In the genomic region with DNA sequence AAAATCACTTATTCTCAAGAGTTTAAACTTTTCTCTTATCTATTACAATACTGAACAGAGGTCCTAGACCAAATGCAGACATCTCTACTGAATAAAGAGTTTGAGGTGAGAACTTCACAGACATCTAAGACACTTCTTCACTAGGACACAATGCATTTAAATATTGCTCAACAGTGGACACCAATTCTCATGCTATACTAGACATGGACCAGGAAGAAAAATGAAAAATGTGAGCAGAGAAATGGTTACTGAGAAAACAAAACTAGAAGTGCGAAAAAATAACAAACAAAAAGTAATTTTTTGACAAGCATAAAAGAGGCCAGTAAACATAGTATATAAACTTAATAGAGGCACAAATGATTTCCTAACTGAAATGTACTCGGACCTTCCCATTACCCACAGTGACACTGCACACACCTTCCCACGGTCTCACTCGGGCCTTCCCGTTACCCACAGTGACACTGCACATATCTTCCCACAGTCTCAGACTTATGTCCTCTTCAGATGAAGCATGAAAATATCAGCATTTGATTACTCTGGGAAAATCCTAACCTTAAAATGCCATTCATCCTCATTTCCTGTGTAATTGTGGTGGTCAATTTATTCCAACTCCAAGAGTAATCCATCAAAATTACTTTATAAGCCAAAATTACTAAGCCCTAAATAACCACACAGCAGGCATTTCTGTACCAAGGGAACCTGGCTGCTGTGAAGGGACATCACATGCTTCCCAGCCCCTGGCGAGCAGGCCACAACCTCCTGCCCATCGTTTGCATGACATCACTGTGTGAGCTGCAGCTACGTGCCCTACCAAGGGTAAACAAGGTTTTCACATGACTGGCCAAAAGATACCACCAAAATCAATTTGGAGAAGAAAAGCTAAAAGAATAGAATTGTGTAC, we compare ENCODE assay signal across 8 cellular contexts. TPM values are rescaled to one million over a fixed set of nuclear protein-coding genes. Genes with fewer than 3 reads are reported as not detected.
DNase-seq lines count a peak whose midpoint lies in the region; ATAC-seq and TF ChIP-seq lines count a peak whose summit lies in the region.

No MANE protein-coding gene starts in this region.

- H2AFZ ChIP-seq in hepatocyte: no peak overlapping the region

- 74% methylated on average over 8 of the region's 8 CpGs for WGBS in hepatocyte (ENCODE audit: low lambda C conversion rate, missing lambda C conversion rate)

- H3K27ac Mint-ChIP-seq in CD4-positive, CD25-positive, alpha-beta regulatory T cell: peak overlapping the region in 2 of 3 donors; percentile 9 to 38
- peak overlapping the region; percentile 70 for H3K27ac Mint-ChIP-seq in activated naive CD8-positive, alpha-beta T cell treated with anti-CD3 and anti-CD28 coated beads for 36 hours
- peak overlapping the region in 1 of 2 donors; percentile 57 for H3K27ac Mint-ChIP-seq in stimulated activated naive CD8-positive, alpha-beta T cell treated with anti-CD3 and anti-CD28 coated beads, Interleukin-15, amount 100 ng/mL, for 72 hours

- no peaks in the 10 kb centered on the region for H3K9me3 ChIP-seq in CD4-positive, CD25-positive, alpha-beta regulatory T cell (ENCODE audit: control insufficient read depth in 2 of 2, low read length in 2 of 2)
- H3K9me3 ChIP-seq in hepatocyte (ENCODE audit: low read depth): no peaks in the 10 kb centered on the region

- peaks cover 60% of the 10 kb centered on the region for H4K20me1 ChIP-seq in hepatocyte (ENCODE audit: insufficient read depth, poor library complexity, severe bottlenecking)

- H3K27me3 ChIP-seq in CD4-positive, CD25-positive, alpha-beta regulatory T cell (ENCODE audit: control insufficient read depth, insufficient read depth, low read length): no peaks in the 10 kb centered on the region
- no peaks in the 10 kb centered on the region for H3K27me3 ChIP-seq in hepatocyte

- H3K36me3 ChIP-seq in CD4-positive, CD25-positive, alpha-beta regulatory T cell (ENCODE audit: control insufficient read depth, insufficient read depth, low read length): peaks cover 18% of the 10 kb centered on the region
- H3K36me3 ChIP-seq in hepatocyte (replicated peaks; ENCODE audit: insufficient read depth, low read depth): no peaks in the 10 kb centered on the region

- DNase-seq in CD4-positive, CD25-positive, alpha-beta regulatory T cell: no peak
- no peak for DNase-seq in activated naive CD8-positive, alpha-beta T cell treated with anti-CD3 and anti-CD28 coated beads for 36 hours
- DNase-seq in hepatocyte (ENCODE audit: low spot score) (peak; percentile 40), NCI-H1105 treated with DMSO at 0.1 percent for 48 hours (lab: John Stamatoyannopoulos, UW) (no peak), NCI-H82 treated with DMSO at 0.1 percent for 48 hours (lab: John Stamatoyannopoulos, UW; ENCODE audit: unreplicated experiment) (no peak)
- DNase-seq in stimulated activated naive CD8-positive, alpha-beta T cell treated with anti-CD3 and anti-CD28 coated beads, Interleukin-15, amount 100 ng/mL, for 72 hours: no peak

- H3K4me3 Mint-ChIP-seq in CD4-positive, CD25-positive, alpha-beta regulatory T cell: peak overlapping the region in 1 of 4 donors; percentile 42
- no peak overlapping the region for H3K4me3 Mint-ChIP-seq in activated naive CD8-positive, alpha-beta T cell treated with anti-CD3 and anti-CD28 coated beads for 36 hours
- H3K4me3 Mint-ChIP-seq in stimulated activated naive CD8-positive, alpha-beta T cell treated with anti-CD3 and anti-CD28 coated beads, Interleukin-15, amount 100 ng/mL, for 72 hours: peak overlapping the region in 1 of 2 donors; percentile 48

- no peaks in the 10 kb centered on the region for H3K27me3 Mint-ChIP-seq in CD4-positive, CD25-positive, alpha-beta regulatory T cell
- H3K27me3 Mint-ChIP-seq in activated naive CD8-positive, alpha-beta T cell treated with anti-CD3 and anti-CD28 coated beads for 36 hours: no peaks in the 10 kb centered on the region
- H3K27me3 Mint-ChIP-seq in stimulated activated naive CD8-positive, alpha-beta T cell treated with anti-CD3 and anti-CD28 coated beads, Interleukin-15, amount 100 ng/mL, for 72 hours: no peaks in the 10 kb centered on the region

- TF ChIP-seq CTCF in hepatocyte (IDR thresholded peaks at IDR 0.05; ENCODE audit: poor library complexity): no peak

- peak overlapping the region; percentile 35 for H3K4me2 ChIP-seq in hepatocyte

- no peak overlapping the region for H3K4me3 ChIP-seq in CD4-positive, CD25-positive, alpha-beta regulatory T cell (ENCODE audit: low read depth, low read length)
- no peak overlapping the region for H3K4me3 ChIP-seq in hepatocyte

- no peaks in the 10 kb centered on the region for H3K9me3 Mint-ChIP-seq in CD4-positive, CD25-positive, alpha-beta regulatory T cell
- H3K9me3 Mint-ChIP-seq in activated naive CD8-positive, alpha-beta T cell treated with anti-CD3 and anti-CD28 coated beads for 36 hours: no peaks in the 10 kb centered on the region
- no peaks in the 10 kb centered on the region for H3K9me3 Mint-ChIP-seq in stimulated activated naive CD8-positive, alpha-beta T cell treated with anti-CD3 and anti-CD28 coated beads, Interleukin-15, amount 100 ng/mL, for 72 hours

- H3K79me2 ChIP-seq in hepatocyte: peaks cover 98% of the 10 kb centered on the region

- H3K36me3 Mint-ChIP-seq in CD4-positive, CD25-positive, alpha-beta regulatory T cell: peaks cover 33% of the 10 kb centered on the region
- peaks cover 65% of the 10 kb centered on the region for H3K36me3 Mint-ChIP-seq in activated naive CD8-positive, alpha-beta T cell treated with anti-CD3 and anti-CD28 coated beads for 36 hours

- H3K9me2 ChIP-seq in hepatocyte (replicated peaks; ENCODE audit: insufficient read depth): no peaks in the 10 kb centered on the region

- no peak for ATAC-seq in CD4-positive, CD25-positive, alpha-beta regulatory T cell (ENCODE audit: low read depth in 2 of 2)
- ATAC-seq in GM19328 (IDR thresholded peaks at IDR 0.05; ENCODE audit: unreplicated experiment): peak; percentile 25
- ATAC-seq in HG03354 (IDR thresholded peaks at IDR 0.05; ENCODE audit: poor library complexity, severe bottlenecking, unreplicated experiment): peak; percentile 42
- ATAC-seq in stimulated activated naive CD8-positive, alpha-beta T cell treated with anti-CD3 and anti-CD28 coated beads, Interleukin-15, amount 100 ng/mL, for 72 hours: peak; percentile 51

- peaks cover 12 to 72% (median 50%) of the 10 kb centered on the region in 4 donors for H3K4me1 Mint-ChIP-seq in CD4-positive, CD25-positive, alpha-beta regulatory T cell
- peaks cover 50% of the 10 kb centered on the region for H3K4me1 Mint-ChIP-seq in activated naive CD8-positive, alpha-beta T cell treated with anti-CD3 and anti-CD28 coated beads for 36 hours
- H3K4me1 Mint-ChIP-seq in stimulated activated naive CD8-positive, alpha-beta T cell treated with anti-CD3 and anti-CD28 coated beads, Interleukin-15, amount 100 ng/mL, for 72 hours: peaks cover 93% of the 10 kb centered on the region

- H3K4me1 ChIP-seq in CD4-positive, CD25-positive, alpha-beta regulatory T cell (ENCODE audit: control insufficient read depth, insufficient read depth, low read length, poor library complexity, severe bottlenecking): peaks cover 15% of the 10 kb centered on the region
- H3K4me1 ChIP-seq in hepatocyte (ENCODE audit: insufficient read depth): peaks cover 23% of the 10 kb centered on the region

- H3K27ac ChIP-seq in CD4-positive, CD25-positive, alpha-beta regulatory T cell (ENCODE audit: insufficient read depth, low read length, poor library complexity, severe bottlenecking): no peak overlapping the region
- peak overlapping the region; percentile 80 for H3K27ac ChIP-seq in hepatocyte

RNA-seq across cellular contexts. Expression of a gene that starts 6.4 kb away (rescaled TPM):
- total RNA-seq in CD4-positive, CD25-positive, alpha-beta regulatory T cell: 12.4 TPM
- 1 to 10 TPM; 1.7 to 6.0 (median 2.5) TPM for polyA plus RNA-seq in CD4-positive, CD25-positive, alpha-beta regulatory T cell
- 10 to 100 TPM; 18.6 to 22.0 TPM for total RNA-seq in activated naive CD8-positive, alpha-beta T cell treated with anti-CD3 and anti-CD28 coated beads for 36 hours
- total RNA-seq in hepatocyte: 34.6 and 48.5 TPM in 2 replicates
- 29.9 and 33.6 TPM in 2 replicates for polyA plus RNA-seq in hepatocyte

RNA-seq across cellular contexts. Expression of a gene that starts 35.9 kb away (rescaled TPM):
- not detected for total RNA-seq in CD4-positive, CD25-positive, alpha-beta regulatory T cell
- under 1 TPM in 2 of 4 donors, not detected in 2; 0.07 to 0.08 TPM for polyA plus RNA-seq in CD4-positive, CD25-positive, alpha-beta regulatory T cell
- under 1 TPM; 0.27 to 0.30 TPM for total RNA-seq in activated naive CD8-positive, alpha-beta T cell treated with anti-CD3 and anti-CD28 coated beads for 36 hours
- total RNA-seq in hepatocyte: 0.92 and 1.8 TPM in 2 replicates
- 1.1 and 1.9 TPM in 2 replicates for polyA plus RNA-seq in hepatocyte

Comparison
In these comparisons a context has a peak if more than half of its experiments do, and no peak if none do; other contexts are left out.
1. ATAC-seq: peak in GM19328 (single experiment), HG03354 (single experiment) and stimulated activated naive CD8-positive, alpha-beta T cell treated with anti-CD3 and anti-CD28 coated beads, Interleukin-15, amount 100 ng/mL, for 72 hours (single experiment); none in CD4-positive, CD25-positive, alpha-beta regulatory T cell (0 of 2).